15 cellular contexts compared by ENCODE assay signal in genomic region chr10:14126697-14127440, GRCh38.
DNase-seq lines count a peak whose midpoint lies in the region; ATAC-seq and TF ChIP-seq lines count a peak whose summit lies in the region.
"Had no signal": no experiment of that assay in that cellular context is flagged by ENCODE, and none has a peak within 500 bp of the region (broad histone marks: within the 10 kb centered on the region; RNA-seq: fewer than 3 reads in every experiment).

No MANE protein-coding gene starts in this region.

- no peak overlapping the region for H2AFZ ChIP-seq in mammary epithelial cell (ENCODE audit: low read depth, low read length)

- CTCF ChIA-PET in mammary epithelial cell (lab: Charles Lee; ENCODE audit: low non-redundant PET) = no interaction called here

- H3K4me3 Mint-ChIP-seq in activated T-cell treated with anti-CD3 and anti-CD28 coated beads, Interleukin-2, amount 50 U/mL, for 72 hours = no peak overlapping the region
- H3K4me3 Mint-ChIP-seq: activated CD4-positive, alpha-beta memory T cell treated with anti-CD3 and anti-CD28 coated beads, Interleukin-2, amount 10 ng/mL, durations not matched to agents 7 days and 5 days; effector memory CD8-positive, alpha-beta T cell had no signal

- no peaks in the 10 kb centered on the region for H3K9me3 Mint-ChIP-seq in activated T-cell treated with anti-CD3 and anti-CD28 coated beads, Interleukin-2, amount 50 U/mL, for 72 hours
- H3K9me3 Mint-ChIP-seq: activated CD4-positive, alpha-beta memory T cell treated with anti-CD3 and anti-CD28 coated beads, Interleukin-2, amount 10 ng/mL, durations not matched to agents 7 days and 5 days; effector memory CD8-positive, alpha-beta T cell had no signal

- TF ChIP-seq EP300 in ovary (IDR thresholded peaks at IDR 0.05) = no peak

- no peak for TF ChIP-seq POLR2A in ovary (IDR thresholded peaks at IDR 0.05)

- no peaks in the 10 kb centered on the region for H3K36me3 Mint-ChIP-seq in activated T-cell treated with anti-CD3 and anti-CD28 coated beads, Interleukin-2, amount 50 U/mL, for 72 hours (ENCODE audit: insufficient read depth in 2 of 2)

- H3K9ac ChIP-seq in mammary epithelial cell (ENCODE audit: insufficient read depth, low read length) = no peak overlapping the region

- H3K27ac Mint-ChIP-seq in activated T-cell treated with anti-CD3 and anti-CD28 coated beads, Interleukin-2, amount 50 U/mL, for 72 hours = no peak overlapping the region
- H3K27ac Mint-ChIP-seq: activated CD4-positive, alpha-beta memory T cell treated with anti-CD3 and anti-CD28 coated beads, Interleukin-2, amount 10 ng/mL, durations not matched to agents 7 days and 5 days; effector memory CD8-positive, alpha-beta T cell had no signal

- H3K9me3 ChIP-seq in mammary epithelial cell (replicated peaks; ENCODE audit: insufficient read depth, low read length) (no peaks in the 10 kb centered on the region), ovary (no peaks in the 10 kb centered on the region)
- H3K9me3 ChIP-seq: HAP-1 had no signal

- H3K36me3 ChIP-seq in mammary epithelial cell (ENCODE audit: insufficient read depth, low read length) (no peaks in the 10 kb centered on the region), kidney epithelial cell (ENCODE audit: control insufficient read depth, insufficient read depth, low read length) (no peaks in the 10 kb centered on the region), ovary (no peaks in the 10 kb centered on the region)
- H3K36me3 ChIP-seq: HAP-1 had no signal

- H3K4me1 Mint-ChIP-seq in activated T-cell treated with anti-CD3 and anti-CD28 coated beads, Interleukin-2, amount 50 U/mL, for 72 hours (ENCODE audit: low read depth) = no peaks in the 10 kb centered on the region
- H3K4me1 Mint-ChIP-seq: activated CD4-positive, alpha-beta memory T cell treated with anti-CD3 and anti-CD28 coated beads, Interleukin-2, amount 10 ng/mL, durations not matched to agents 7 days and 5 days had no signal

- no peak for TF ChIP-seq CTCF in mammary epithelial cell (conservative IDR thresholded peaks at IDR 0.05 in 1 of 2, IDR thresholded peaks at IDR 0.05 in 1 of 2; ENCODE audit: extremely low read depth in 1 of 2, insufficient read depth in 1 of 2, low read depth in 1 of 2, low read length in 2 of 2)
- TF ChIP-seq CTCF in kidney epithelial cell (IDR thresholded peaks at IDR 0.05; ENCODE audit: insufficient read depth, low read length, poor library complexity, severe bottlenecking) = no peak
- no peak for TF ChIP-seq CTCF in ovary (IDR thresholded peaks at IDR 0.05)

- no peak overlapping the region for H3K4me3 ChIP-seq in mammary epithelial cell (replicated peaks in 1 of 3; ENCODE audit: insufficient read depth in 1 of 3, low read depth in 2 of 3, low read length in 3 of 3)
- no peak overlapping the region for H3K4me3 ChIP-seq in kidney epithelial cell (ENCODE audit: low read depth, low read length)
- no peak overlapping the region for H3K4me3 ChIP-seq in ovary
- H3K4me3 ChIP-seq: HAP-1, SK-N-MC had no signal

- H3K27ac ChIP-seq in mammary epithelial cell (ENCODE audit: insufficient read depth, low read depth, low read length) (no peak overlapping the region), ovary (no peak overlapping the region)
- H3K27ac ChIP-seq: SK-N-MC had no signal

- no TSS peak for BruUV-seq in mammary epithelial cell (replicated peaks; lab: Mats Ljungman, UMichigan)

- no peaks in the 10 kb centered on the region for H3K79me2 ChIP-seq in mammary epithelial cell (ENCODE audit: insufficient read depth, low read length)

- H3K27me3 ChIP-seq in mammary epithelial cell (ENCODE audit: insufficient read depth, low read length) (no peaks in the 10 kb centered on the region), kidney epithelial cell (ENCODE audit: control insufficient read depth, insufficient read depth, low read length) (no peaks in the 10 kb centered on the region), ovary (no peaks in the 10 kb centered on the region)

- H3K27me3 Mint-ChIP-seq in activated T-cell treated with anti-CD3 and anti-CD28 coated beads, Interleukin-2, amount 50 U/mL, for 72 hours (ENCODE audit: low read depth) = no peaks in the 10 kb centered on the region

- DNase-seq in Caki2 (ENCODE audit: low read depth) (peak; percentile 17), LHCN-M2 (ENCODE audit: low read depth) (peak; percentile 51), mammary epithelial cell (peak; percentile 64), kidney epithelial cell (ENCODE audit: low read depth) (peak; percentile 23), Right ventricle myocardium inferior (ENCODE audit: missing footprints) (no peak), NCI-H510A (lab: John Stamatoyannopoulos, UW) (no peak), ovary (no peak)
- DNase-seq in activated T-cell treated with anti-CD3 and anti-CD28 coated beads, Interleukin-2, amount 50 U/mL, for 72 hours = no peak
- DNase-seq: activated CD4-positive, alpha-beta memory T cell treated with anti-CD3 and anti-CD28 coated beads, Interleukin-2, amount 10 ng/mL, durations not matched to agents 7 days and 5 days; DMS79; effector memory CD8-positive, alpha-beta T cell; NCI-H2107; occipital lobe had no signal

- no peak overlapping the region for H3K4me2 ChIP-seq in mammary epithelial cell (ENCODE audit: insufficient read depth, low read depth, low read length)

- H4K20me1 ChIP-seq in mammary epithelial cell (ENCODE audit: insufficient read depth, low read length) = no peaks in the 10 kb centered on the region

- WGBS in mammary epithelial cell (ENCODE audit: low coverage, missing lambda C conversion rate) = 80% methylated on average over 5 of the region's 6 CpGs
- 85 to 92% (median 86%) methylated on average over 6 of the region's 6 CpGs for WGBS in ovary, 3 donors

- in situ Hi-C loops in Caki2 (cut with HindIII; ENCODE audit: low pct_unique_long_range_greater_than_20kb, low sequenced_read_pairs) (no loop called here), mammary epithelial cell (cut with MboI; ENCODE audit: low sequenced_read_pairs in 2 of 2) (no loop called here)

- dilution Hi-C loops in mammary epithelial cell (cut with HindIII; ENCODE audit: low sequenced_read_pairs) = no loop called here

- intact Hi-C loops in mammary epithelial cell (cut with micrococcal nuclease) = no loop called here
- intact Hi-C loops in Right ventricle myocardium inferior (cut with DNase I) = no loop called here
- intact Hi-C loops in ovary (cut with DNase I) = no loop called here

- H3K4me1 ChIP-seq in mammary epithelial cell (ENCODE audit: insufficient read depth, low read length) (no peaks in the 10 kb centered on the region), ovary (ENCODE audit: insufficient read depth) (peaks cover 3% of the 10 kb centered on the region)
- H3K4me1 ChIP-seq: HAP-1 had no signal

- ATAC-seq in Right ventricle myocardium inferior = no peak
- ATAC-seq in activated T-cell treated with anti-CD3 and anti-CD28 coated beads, Interleukin-2, amount 50 U/mL, for 72 hours (replicated peaks in 1 of 2) = no peak
- ATAC-seq: effector memory CD8-positive, alpha-beta T cell had no signal

Comparison
In these comparisons a context has a peak if more than half of its experiments do, and no peak if none do; other contexts are left out.
1. DNase-seq: peak in Caki2 (single experiment), LHCN-M2 (single experiment), mammary epithelial cell (single experiment) and kidney epithelial cell (single experiment); none in Right ventricle myocardium inferior (single experiment), NCI-H510A (single experiment), ovary (0 of 5) and activated T-cell treated with anti-CD3 and anti-CD28 coated beads, Interleukin-2, amount 50 U/mL, for 72 hours (0 of 2).